ENCODE assay signal across 20 cellular contexts in the genomic region with DNA sequence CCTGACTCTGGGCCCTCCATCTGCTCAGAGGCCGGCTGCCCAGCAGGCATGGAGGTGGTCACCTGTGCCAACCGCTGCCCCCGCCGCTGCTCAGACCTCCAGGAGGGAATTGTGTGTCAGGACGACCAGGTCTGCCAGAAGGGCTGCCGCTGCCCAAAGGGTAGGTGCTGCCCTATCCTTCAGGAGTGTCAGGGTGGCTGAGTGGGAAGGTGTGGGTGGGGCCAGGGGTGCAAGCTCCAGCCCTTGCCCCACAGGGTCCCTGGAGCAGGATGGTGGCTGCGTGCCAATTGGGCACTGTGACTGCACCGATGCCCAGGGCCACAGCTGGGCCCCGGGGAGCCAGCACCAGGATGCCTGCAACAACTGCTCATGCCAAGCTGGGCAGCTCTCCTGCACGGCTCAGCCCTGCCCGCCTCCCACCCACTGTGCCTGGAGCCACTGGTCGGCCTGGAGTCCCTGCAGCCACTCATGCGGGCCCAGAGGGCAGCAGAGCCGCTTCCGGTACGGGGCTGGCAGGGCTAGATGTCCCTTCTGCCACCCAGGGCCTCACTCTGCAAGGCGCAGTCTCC. TPM values are rescaled to one million over a fixed set of nuclear protein-coding genes. Genes with fewer than 3 reads are reported as not detected.
A peak's percentile ranks its signal among the peaks of the same experiment; 100 is the strongest.
DNase-seq lines count a peak whose midpoint lies in the region; ATAC-seq, FAIRE-seq and TF ChIP-seq lines count a peak whose summit lies in the region.
"Had no signal": no experiment of that assay in that cellular context is flagged by ENCODE, and none has a peak within 500 bp of the region (broad histone marks: within the 10 kb centered on the region; RNA-seq: fewer than 3 reads in every experiment).

No MANE protein-coding gene starts in this region.

- ATAC-seq in RWPE2 (ENCODE audit: low read depth): no peak
- no peak for ATAC-seq in GM21447 (IDR thresholded peaks at IDR 0.05; ENCODE audit: unreplicated experiment)
- ATAC-seq: GM23338 had no signal

- no peak overlapping the region for H3K9ac ChIP-seq in kidney (ENCODE audit: low read length in 2 of 2)

- POLR2A ChIA-PET in CD8-positive, alpha-beta memory T cell (lab: Charles Lee): no interaction called here

- H3K36me3 ChIP-seq in H7 (replicated peaks; ENCODE audit: control insufficient read depth, insufficient read depth, low read length) (no peaks in the 10 kb centered on the region), RWPE2 (ENCODE audit: low read depth) (no peaks in the 10 kb centered on the region), kidney (ENCODE audit: control insufficient read depth in 1 of 2, insufficient read depth in 2 of 2, low read length in 2 of 2) (no peaks in the 10 kb centered on the region)
- no peaks in the 10 kb centered on the region for H3K36me3 ChIP-seq in CD8-positive, alpha-beta memory T cell (ENCODE audit: insufficient read depth, low read length)
- H3K36me3 ChIP-seq: SJCRH30 had no signal

- H3K27me3 Mint-ChIP-seq in nephron progenitor cell (ENCODE audit: low read depth, poor library complexity): peaks cover 4% of the 10 kb centered on the region
- H3K27me3 Mint-ChIP-seq in CD8-positive, alpha-beta memory T cell: no peaks in the 10 kb centered on the region
- H3K27me3 Mint-ChIP-seq: CD4-positive, CD25-positive, alpha-beta regulatory T cell had no signal

- H3K4me1 Mint-ChIP-seq in nephron progenitor cell: peaks cover 10% of the 10 kb centered on the region
- no peaks in the 10 kb centered on the region for H3K4me1 Mint-ChIP-seq in CD8-positive, alpha-beta memory T cell
- H3K4me1 Mint-ChIP-seq: GM23338 had no signal

- DNase-seq in H7: peak; percentile 57
- peak; percentile 58 for DNase-seq in RWPE2 (ENCODE audit: low spot score)
- peak; percentile 77 for DNase-seq in kidney
- peak; percentile 74 for DNase-seq in posterior vena cava (ENCODE audit: low spot score)
- no peak for DNase-seq in NCI-H2171 (lab: John Stamatoyannopoulos, UW)
- no peak for DNase-seq in nephron progenitor cell
- DNase-seq in CD8-positive, alpha-beta memory T cell: no peak
- DNase-seq: ACHN; AML-193; CD4-positive, CD25-positive, alpha-beta regulatory T cell; Kasumi-1; NCI-H1417; NCI-H187 treated with DMSO at 0.1 percent for 48 hours; NCI-H526 treated with DMSO at 0.1 percent for 48 hours; OCI-M1; SJCRH30 had no signal

- H3K4me3 ChIP-seq in H7 (ENCODE audit: insufficient read depth, low read depth, low read length) (no peak overlapping the region), RWPE2 (ENCODE audit: severe bottlenecking) (no peak overlapping the region), kidney (ENCODE audit: low read length in 2 of 2) (no peak overlapping the region)
- no peak overlapping the region for H3K4me3 ChIP-seq in CD8-positive, alpha-beta memory T cell (ENCODE audit: low read length)
- H3K4me3 ChIP-seq: GM23338, SJCRH30 had no signal

- no peak for FAIRE-seq in kidney (lab: Jason Lieb, UNC)
- FAIRE-seq: GM19239 had no signal

- TF ChIP-seq CTCF in RWPE2 (IDR thresholded peaks at IDR 0.05; ENCODE audit: poor library complexity, severe bottlenecking) (no peak), kidney (IDR thresholded peaks at IDR 0.05; ENCODE audit: borderline replicate concordance, extremely low read depth, insufficient read depth) (no peak), nephron progenitor cell (IDR thresholded peaks at IDR 0.05) (no peak)

- intact Hi-C loops in kidney (cut with DNase I) (no loop called here), posterior vena cava (cut with DNase I) (no loop called here)

- no peak overlapping the region for H3K4me3 Mint-ChIP-seq in nephron progenitor cell
- no peak overlapping the region for H3K4me3 Mint-ChIP-seq in CD8-positive, alpha-beta memory T cell
- H3K4me3 Mint-ChIP-seq: CD4-positive, CD25-positive, alpha-beta regulatory T cell; GM23338 had no signal

- H3K27ac Mint-ChIP-seq in nephron progenitor cell: no peak overlapping the region
- H3K27ac Mint-ChIP-seq in CD8-positive, alpha-beta memory T cell: no peak overlapping the region
- H3K27ac Mint-ChIP-seq: CD4-positive, CD25-positive, alpha-beta regulatory T cell; GM23338 had no signal

- no peaks in the 10 kb centered on the region for H3K36me3 Mint-ChIP-seq in nephron progenitor cell (ENCODE audit: low read depth)
- H3K36me3 Mint-ChIP-seq in CD8-positive, alpha-beta memory T cell: no peaks in the 10 kb centered on the region
- H3K36me3 Mint-ChIP-seq: CD4-positive, CD25-positive, alpha-beta regulatory T cell had no signal

- no peaks in the 10 kb centered on the region for H3K9me3 ChIP-seq in RWPE2 (ENCODE audit: severe bottlenecking)
- no peaks in the 10 kb centered on the region for H3K9me3 ChIP-seq in kidney (ENCODE audit: control insufficient read depth in 1 of 2, low read length in 2 of 2)
- H3K9me3 ChIP-seq in CD8-positive, alpha-beta memory T cell (ENCODE audit: low read length): no peaks in the 10 kb centered on the region
- H3K9me3 ChIP-seq: SJCRH30 had no signal

- H3K9me3 Mint-ChIP-seq in nephron progenitor cell: no peaks in the 10 kb centered on the region
- H3K9me3 Mint-ChIP-seq in CD8-positive, alpha-beta memory T cell: no peaks in the 10 kb centered on the region
- H3K9me3 Mint-ChIP-seq: CD4-positive, CD25-positive, alpha-beta regulatory T cell had no signal

- H3K27me3 ChIP-seq in H7 (ENCODE audit: control insufficient read depth, insufficient read depth, low read length) (no peaks in the 10 kb centered on the region), RWPE2 (ENCODE audit: insufficient read depth, poor library complexity, severe bottlenecking) (no peaks in the 10 kb centered on the region)
- no peaks in the 10 kb centered on the region for H3K27me3 ChIP-seq in CD8-positive, alpha-beta memory T cell (ENCODE audit: insufficient read depth, low read length, poor library complexity, severe bottlenecking)

- CTCF ChIA-PET in CD8-positive, alpha-beta memory T cell (lab: Charles Lee): no interaction called here

- H3K4me1 ChIP-seq in RWPE2 (ENCODE audit: insufficient read depth, poor library complexity, severe bottlenecking): no peaks in the 10 kb centered on the region
- no peaks in the 10 kb centered on the region for H3K4me1 ChIP-seq in kidney (ENCODE audit: control insufficient read depth in 1 of 2, insufficient read depth in 1 of 2, low read depth in 1 of 2, low read length in 2 of 2)
- H3K4me1 ChIP-seq in CD8-positive, alpha-beta memory T cell (ENCODE audit: insufficient read depth, low read length): no peaks in the 10 kb centered on the region

- no peak overlapping the region for H3K27ac ChIP-seq in RWPE2 (ENCODE audit: poor library complexity, severe bottlenecking)
- no peak overlapping the region for H3K27ac ChIP-seq in kidney (ENCODE audit: low read depth in 2 of 2, low read length in 2 of 2)
- no peak overlapping the region for H3K27ac ChIP-seq in CD8-positive, alpha-beta memory T cell (ENCODE audit: low read depth, low read length)
- H3K27ac ChIP-seq: SJCRH30 had no signal

RNA-seq across cellular contexts. Expression of a gene that starts 17.5 kb away (rescaled TPM):
- total RNA-seq in H7 (2014; rRNA removed; shearing (Covaris generic)): 3.4 and 3.8 TPM in 2 replicates
- total RNA-seq in kidney: 29.1 TPM
- 5.7 TPM for polyA plus RNA-seq in kidney (ENCODE audit: insufficient read depth, low read depth, low replicate concordance)
- total RNA-seq in posterior vena cava: 10 to 100 TPM; 12.6 to 14.2 TPM
- 10 to 100 TPM; 12.3 to 13.2 TPM for total RNA-seq in CD8-positive, alpha-beta memory T cell
- 6.8 TPM for polyA plus RNA-seq in CD8-positive, alpha-beta memory T cell

RNA-seq across cellular contexts. Expression of a gene that starts 47.3 kb away (rescaled TPM):
- total RNA-seq in H7 (2014; rRNA removed; shearing (Covaris generic)): 0.04 and 0.55 TPM in 2 replicates
- 24.5 TPM for total RNA-seq in kidney
- polyA plus RNA-seq in kidney (ENCODE audit: insufficient read depth, low read depth, low replicate concordance): 15.0 TPM
- 10 to 100 TPM; 10.9 to 12.0 TPM for total RNA-seq in posterior vena cava
- under 1 TPM in 1 of 2 experiments, not detected in 1; 0.24 TPM for total RNA-seq in CD8-positive, alpha-beta memory T cell
- polyA plus RNA-seq in CD8-positive, alpha-beta memory T cell: 1.3 TPM
- total RNA-seq: RPMI7951, SJCRH30 had no signal

RNA-seq across cellular contexts. Expression of a gene that starts 53.1 kb away (rescaled TPM):
- 15.4 and 20.2 TPM in 2 replicates for total RNA-seq in H7 (2014; rRNA removed; shearing (Covaris generic))
- 19.8 TPM for total RNA-seq in kidney
- polyA plus RNA-seq in kidney (ENCODE audit: insufficient read depth, low read depth, low replicate concordance): 138 TPM
- total RNA-seq in posterior vena cava: 10 to 100 TPM; 13.0 to 13.2 TPM
- 10 to 100 TPM; 68.3 to 76.2 TPM for total RNA-seq in CD8-positive, alpha-beta memory T cell
- polyA plus RNA-seq in CD8-positive, alpha-beta memory T cell: 144 TPM

Comparison
In these comparisons a context has a peak if more than half of its experiments do, and no peak if none do; other contexts are left out.
1. DNase-seq: peak in H7 (single experiment), RWPE2 (single experiment), kidney (single experiment) and posterior vena cava (single experiment); none in NCI-H2171 (single experiment), nephron progenitor cell (single experiment) and CD8-positive, alpha-beta memory T cell (0 of 5).